ENCODE assay signal across 10 cellular contexts in genomic region chr14:68762944-68763831, GRCh38. TPM values are rescaled to one million over a fixed set of nuclear protein-coding genes. Genes with fewer than 3 reads are reported as not detected.
DNase-seq lines count a peak whose midpoint lies in the region; ATAC-seq and TF ChIP-seq lines count a peak whose summit lies in the region.
"Had no signal": no experiment of that assay in that cellular context is flagged by ENCODE, and none has a peak within 500 bp of the region (broad histone marks: within the 10 kb centered on the region; RNA-seq: fewer than 3 reads in every experiment).

No MANE protein-coding gene starts in this region.

- intact Hi-C loops in vagina (cut with DNase I) = no loop called here

- TF ChIP-seq CTCF in vagina (IDR thresholded peaks at IDR 0.05) = no peak

- DNase-seq in NCI-H2227 (lab: John Stamatoyannopoulos, UW; ENCODE audit: unreplicated experiment) (peak; percentile 5), NCI-H2227 treated with DMSO at 0.1 percent for 48 hours (lab: John Stamatoyannopoulos, UW) (no peak), dermis blood vessel endothelial cell (peak; percentile 53), mesendoderm (peak; percentile 97), vagina (ENCODE audit: extremely low spot score in 2 of 2) (peak in 1 of 2 donors; percentile 97), NCI-H187 treated with DMSO at 0.1 percent for 48 hours (lab: John Stamatoyannopoulos, UW) (no peak)
- DNase-seq in stimulated activated CD8-positive, alpha-beta memory T cell treated with anti-CD3 and anti-CD28 coated beads, Interleukin-4, amount 100 ng/mL, for 48 hours = no peak
- DNase-seq: cortex of kidney had no signal

- no peak overlapping the region for H3K27ac ChIP-seq in mesendoderm (ENCODE audit: low read depth, low read length)
- H3K27ac ChIP-seq in vagina = peak overlapping the region; percentile 70
- H3K27ac ChIP-seq: KMS-11 had no signal

- H3K4me2 ChIP-seq in mesendoderm (ENCODE audit: low read length) = no peak overlapping the region
- H3K4me2 ChIP-seq: KMS-11 had no signal

- H3K4me3 ChIP-seq in mesendoderm (ENCODE audit: low read length) (no peak overlapping the region), vagina (no peak overlapping the region)

- H4K8ac ChIP-seq in mesendoderm (ENCODE audit: low read depth, low read length) = no peak overlapping the region

- H2AK5ac ChIP-seq in mesendoderm (ENCODE audit: low read length) = peak overlapping the region; percentile 43

- H3K4me1 ChIP-seq in mesendoderm (ENCODE audit: control insufficient read depth, low read depth, low read length) = peaks cover 9% of the 10 kb centered on the region
- H3K4me1 ChIP-seq in vagina = peaks cover 22% of the 10 kb centered on the region

- H2BK5ac ChIP-seq in mesendoderm (ENCODE audit: low read length) = peak overlapping the region; percentile 64

- no peak overlapping the region for H3K23ac ChIP-seq in mesendoderm (ENCODE audit: low read length)

- no peak for ATAC-seq in GM19395 (IDR thresholded peaks at IDR 0.05; ENCODE audit: unreplicated experiment)

- no peak overlapping the region for H3K9ac ChIP-seq in mesendoderm (ENCODE audit: low read length)
- H3K9ac ChIP-seq: KMS-11 had no signal

- no peaks in the 10 kb centered on the region for H3K79me1 ChIP-seq in mesendoderm (ENCODE audit: low read length)

- peak overlapping the region; percentile 70 for H3K56ac ChIP-seq in mesendoderm (ENCODE audit: low read length)

- H3K27me3 ChIP-seq in mesendoderm (ENCODE audit: insufficient read depth, low read length, poor library complexity) (no peaks in the 10 kb centered on the region), vagina (no peaks in the 10 kb centered on the region)

- no peak for TF ChIP-seq POLR2A in vagina (IDR thresholded peaks at IDR 0.05)

- no peaks in the 10 kb centered on the region for H3K79me2 ChIP-seq in mesendoderm (ENCODE audit: control insufficient read depth, insufficient read depth, low read length)

- no peak overlapping the region for H3K4ac ChIP-seq in mesendoderm (ENCODE audit: low read depth, low read length)

- no peaks in the 10 kb centered on the region for H3K36me3 ChIP-seq in mesendoderm (ENCODE audit: control insufficient read depth, insufficient read depth, low read length)
- H3K36me3 ChIP-seq in vagina = no peaks in the 10 kb centered on the region

- no peak overlapping the region for H4K5ac ChIP-seq in mesendoderm (ENCODE audit: low read length)

- no peak overlapping the region for H2BK120ac ChIP-seq in mesendoderm (ENCODE audit: low read depth, low read length)

- no peaks in the 10 kb centered on the region for H3K9me3 ChIP-seq in vagina

- WGBS in mesendoderm (ENCODE audit: extremely low coverage, insufficient coverage, low lambda C conversion rate) = no CpG with 5 or more reads among the region's 11 CpGs

- H2BK15ac ChIP-seq in mesendoderm (replicated peaks; ENCODE audit: low read depth) = no peak overlapping the region

- H3K18ac ChIP-seq in mesendoderm (ENCODE audit: low read length) = peak overlapping the region; percentile 64

RNA-seq across cellular contexts. Expression of gene ZFP36L1, which starts 29.7 kb away (rescaled TPM):
- total RNA-seq in dermis blood vessel endothelial cell = 72.2 and 94.7 TPM in 2 replicates
- polyA plus RNA-seq in mesendoderm (2013, experiment 1 of 2) = 81.7 TPM
- polyA plus RNA-seq in mesendoderm (2013, experiment 2 of 2) = 85.1 TPM
- total RNA-seq in vagina = 1,405 TPM

Comparison
In these comparisons a context has a peak if more than half of its experiments do, and no peak if none do; other contexts are left out.
1. DNase-seq: peak in NCI-H2227 (single experiment), dermis blood vessel endothelial cell (single experiment) and mesendoderm (single experiment); none in NCI-H2227 treated with DMSO at 0.1 percent for 48 hours (single experiment), NCI-H187 treated with DMSO at 0.1 percent for 48 hours (single experiment) and stimulated activated CD8-positive, alpha-beta memory T cell treated with anti-CD3 and anti-CD28 coated beads, Interleukin-4, amount 100 ng/mL, for 48 hours (single experiment).
2. RNA of gene ZFP36L1, which starts 29.7 kb away (total RNA-seq): 1,405 TPM in vagina (single experiment); 72.2 to 94.7 TPM in dermis blood vessel endothelial cell; every median in the first group is over 10 times any median in the second.